In genomic region chr3:105752791-105753415, GRCh38 we compare ENCODE assay signal across 8 cellular contexts.
DNase-seq lines count a peak whose midpoint lies in the region; ATAC-seq and TF ChIP-seq lines count a peak whose summit lies in the region.

No MANE protein-coding gene starts in this region.

- TF ChIP-seq POLR2A in Peyer's patch (IDR thresholded peaks at IDR 0.05) (peak in 1 of 2 donors; percentile 13), transverse colon (IDR thresholded peaks at IDR 0.05) (peak; percentile 20)

- intact Hi-C loops in transverse colon (cut with DNase I; ENCODE audit: low total_unique reads): no loop called here

- H3K36me3 ChIP-seq in Peyer's patch (no peaks in the 10 kb centered on the region), transverse colon (no peaks in the 10 kb centered on the region)

- DNase-seq in stimulated activated naive CD4-positive, alpha-beta T cell (lab: John Stamatoyannopoulos, UW): peak; percentile 12 to 88 (median 60)
- no peak for DNase-seq in stimulated activated naive CD4-positive, alpha-beta T cell treated with Interleukin-2 at 50 U/mL for 16 hours (lab: John Stamatoyannopoulos, UW)
- DNase-seq in Peyer's patch (peak in 2 of 3 donors; percentile 39 to 74), cerebellum (ENCODE audit: low spot score) (peak; percentile 41), transverse colon (peak; percentile 27), AG08396 (ENCODE audit: low spot score) (no peak), GOT3 (lab: John Stamatoyannopoulos, UW) (no peak)

- TF ChIP-seq EP300 in transverse colon (IDR thresholded peaks at IDR 0.05; ENCODE audit: low read depth): no peak

- H3K27ac ChIP-seq in Peyer's patch: peak overlapping the region; percentile 53 to 63 (median 56)
- H3K27ac ChIP-seq in transverse colon: peak overlapping the region; percentile 14 to 45 (median 35)

- no peak for ATAC-seq in HG03439 (IDR thresholded peaks at IDR 0.05; ENCODE audit: unreplicated experiment)

- TF ChIP-seq CTCF in Peyer's patch (IDR thresholded peaks at IDR 0.05) (no peak), transverse colon (IDR thresholded peaks at IDR 0.05) (no peak)

- no peaks in the 10 kb centered on the region for H3K9me3 ChIP-seq in Peyer's patch
- H3K9me3 ChIP-seq in transverse colon: no peaks in the 10 kb centered on the region

- H3K4me1 ChIP-seq in Peyer's patch (peaks cover 0 to 8% (median 2%) of the 10 kb centered on the region in 4 donors), transverse colon (peaks cover 0 to 29% (median 8%) of the 10 kb centered on the region in 4 donors)

- WGBS in transverse colon (ENCODE audit: low coverage in 1 of 2), 2 donors: 38 to 44% methylated on average over 1 of the region's 1 CpG

- in situ Hi-C loops in transverse colon (cut with MboI; ENCODE audit: low pct_ligation_motif_present in 1 of 4, low pct_unique_long_range_greater_than_20kb in 1 of 4, low sequenced_read_pairs in 3 of 4): no loop called here

- H3K27me3 ChIP-seq in Peyer's patch (no peaks in the 10 kb centered on the region), transverse colon (no peaks in the 10 kb centered on the region)

- H3K4me3 ChIP-seq in Peyer's patch (no peak overlapping the region), transverse colon (no peak overlapping the region)

Comparison
In these comparisons a context has a peak if more than half of its experiments do, and no peak if none do; other contexts are left out.
1. DNase-seq: peak in stimulated activated naive CD4-positive, alpha-beta T cell (6 of 6), Peyer's patch (2 of 3), cerebellum (single experiment) and transverse colon (single experiment); none in stimulated activated naive CD4-positive, alpha-beta T cell treated with Interleukin-2 at 50 U/mL for 16 hours (single experiment), AG08396 (single experiment) and GOT3 (single experiment).